Comparison of ENCODE assay signal across 9 cellular contexts in genomic region chr1:83086986-83087512, GRCh38.
DNase-seq lines count a peak whose midpoint lies in the region; ATAC-seq and TF ChIP-seq lines count a peak whose summit lies in the region.
"Had no signal": no experiment of that assay in that cellular context is flagged by ENCODE, and none has a peak within 500 bp of the region (broad histone marks: within the 10 kb centered on the region; RNA-seq: fewer than 3 reads in every experiment).

No MANE protein-coding gene starts in this region.

- H3K36me3 ChIP-seq in PC-9 (ENCODE audit: low read depth): no peaks in the 10 kb centered on the region
- no peaks in the 10 kb centered on the region for H3K36me3 ChIP-seq in skeletal muscle tissue (ENCODE audit: control insufficient read depth in 3 of 3, insufficient read depth in 3 of 3, low read length in 3 of 3)
- H3K36me3 ChIP-seq in colonic mucosa: no peaks in the 10 kb centered on the region
- no peaks in the 10 kb centered on the region for H3K36me3 ChIP-seq in tibial nerve

- 97% methylated on average over 6 of the region's 6 CpGs for WGBS in tibial nerve, 2 donors

- CTCF ChIA-PET in PC-9 (lab: Charles Lee): no interaction called here

- no peak for ATAC-seq in stimulated activated naive CD8-positive, alpha-beta T cell treated with anti-CD3 and anti-CD28 coated beads, Interleukin-15, Interleukin-2, amounts not matched to agents 100 U/mL and 50 U/mL, for 24 hours

- no peaks in the 10 kb centered on the region for H3K9me2 ChIP-seq in PC-9 (ENCODE audit: insufficient read depth)

- no peaks in the 10 kb centered on the region for H3K79me2 ChIP-seq in PC-9 (ENCODE audit: low read depth)

- peaks cover 6% of the 10 kb centered on the region; the same call in 1 of the 2 replicates for H3K9me3 ChIP-seq in PC-9 (ENCODE audit: insufficient read depth, low read depth)
- H3K9me3 ChIP-seq in skeletal muscle tissue (ENCODE audit: control insufficient read depth in 3 of 3, low read length in 3 of 3): no peaks in the 10 kb centered on the region
- H3K9me3 ChIP-seq in colonic mucosa: no peaks in the 10 kb centered on the region
- no peaks in the 10 kb centered on the region for H3K9me3 ChIP-seq in tibial nerve

- intact Hi-C loops in PC-9 (cut with micrococcal nuclease; ENCODE audit: unreplicated experiment): loop anchor here (1.0 kb wide), 1 partner anchor 32 kb away; no protein-coding TSS in a partner anchor
- intact Hi-C loops in colonic mucosa (cut with DNase I): no loop called here

- TF ChIP-seq CTCF in C4-2B (conservative IDR thresholded peaks at IDR 0.05) (no peak), PC-9 (conservative IDR thresholded peaks at IDR 0.05) (no peak), epithelial cell of esophagus (IDR thresholded peaks at IDR 0.05; ENCODE audit: insufficient read depth, low read depth, low read length, missing control alignments) (no peak), colonic mucosa (IDR thresholded peaks at IDR 0.05) (no peak), tibial nerve (IDR thresholded peaks at IDR 0.05) (no peak)

- no peak for DNase-seq in PC-9
- peak; percentile 66 for DNase-seq in epithelial cell of esophagus (ENCODE audit: low read depth)
- no peak for DNase-seq in colonic mucosa
- no peak for DNase-seq in stimulated activated naive CD8-positive, alpha-beta T cell treated with anti-CD3 and anti-CD28 coated beads, Interleukin-15, Interleukin-2, amounts not matched to agents 100 U/mL and 50 U/mL, for 24 hours
- no peak for DNase-seq in tibial nerve (ENCODE audit: low spot score in 2 of 2)
- DNase-seq: GOT3, H9 had no signal

- TF ChIP-seq POLR2A in tibial nerve (IDR thresholded peaks at IDR 0.05): no peak

- H3K9ac ChIP-seq in skeletal muscle tissue (ENCODE audit: low read depth in 1 of 3, low read length in 3 of 3): no peak overlapping the region
- H3K9ac ChIP-seq in colonic mucosa (ENCODE audit: low read depth in 2 of 2, low read length in 2 of 2): no peak overlapping the region

- no peaks in the 10 kb centered on the region for H4K20me1 ChIP-seq in PC-9 (ENCODE audit: insufficient read depth)

- POLR2A ChIA-PET in PC-9 (lab: Charles Lee; ENCODE audit: unreplicated experiment): interaction anchor here (0.6 kb wide), 1 partner anchor 304 kb away, joined by 7 read pairs; no protein-coding TSS in a partner anchor

- H3K4me2 ChIP-seq in PC-9: peak overlapping the region; percentile 5; the same call in 1 of the 2 replicates

- H3K27me3 ChIP-seq in PC-9 (ENCODE audit: insufficient read depth, low read depth) (no peaks in the 10 kb centered on the region), skeletal muscle tissue (ENCODE audit: control insufficient read depth in 3 of 3, insufficient read depth in 3 of 3, low read length in 3 of 3) (no peaks in the 10 kb centered on the region), colonic mucosa (no peaks in the 10 kb centered on the region), tibial nerve (no peaks in the 10 kb centered on the region)

- no peak overlapping the region for H3K4me3 ChIP-seq in PC-9
- H3K4me3 ChIP-seq in epithelial cell of esophagus (ENCODE audit: low read length): no peak overlapping the region
- H3K4me3 ChIP-seq in skeletal muscle tissue (ENCODE audit: low read length in 3 of 3): no peak overlapping the region
- no peak overlapping the region for H3K4me3 ChIP-seq in colonic mucosa
- no peak overlapping the region for H3K4me3 ChIP-seq in tibial nerve

- peaks cover 13% of the 10 kb centered on the region for H3F3A ChIP-seq in PC-9 (ENCODE audit: insufficient read depth, low read depth)

- no peak overlapping the region for H2AFZ ChIP-seq in PC-9

- H3K4me1 ChIP-seq in PC-9 (replicated peaks; ENCODE audit: insufficient read depth): peaks cover 29% of the 10 kb centered on the region
- H3K4me1 ChIP-seq in skeletal muscle tissue (ENCODE audit: control insufficient read depth in 3 of 3, insufficient read depth in 3 of 3, low read length in 3 of 3): peaks cover 0 to 13% (median 8%) of the 10 kb centered on the region in 3 donors
- no peaks in the 10 kb centered on the region for H3K4me1 ChIP-seq in colonic mucosa
- no peaks in the 10 kb centered on the region for H3K4me1 ChIP-seq in tibial nerve

- TF ChIP-seq EP300 in tibial nerve (IDR thresholded peaks at IDR 0.05): no peak

- BruUV-seq in PC-9 (replicated peaks; lab: Mats Ljungman, UMichigan): no TSS peak

- peak overlapping the region; percentile 32; the same call in 1 of the 2 replicates for H3K27ac ChIP-seq in C4-2B
- peak overlapping the region; percentile 66 for H3K27ac ChIP-seq in PC-9
- H3K27ac ChIP-seq in skeletal muscle tissue (ENCODE audit: low read depth, low read length): peak overlapping the region; percentile 46
- no peak overlapping the region for H3K27ac ChIP-seq in colonic mucosa
- no peak overlapping the region for H3K27ac ChIP-seq in tibial nerve

Comparison
In these comparisons a context has a peak if more than half of its experiments do, and no peak if none do; other contexts are left out.
1. H3K27ac ChIP-seq: peak in C4-2B (single experiment), PC-9 (single experiment) and skeletal muscle tissue (single experiment); none in colonic mucosa (single experiment) and tibial nerve (0 of 4).